Comparison of ENCODE assay signal across 1 cellular context in the genomic region with DNA sequence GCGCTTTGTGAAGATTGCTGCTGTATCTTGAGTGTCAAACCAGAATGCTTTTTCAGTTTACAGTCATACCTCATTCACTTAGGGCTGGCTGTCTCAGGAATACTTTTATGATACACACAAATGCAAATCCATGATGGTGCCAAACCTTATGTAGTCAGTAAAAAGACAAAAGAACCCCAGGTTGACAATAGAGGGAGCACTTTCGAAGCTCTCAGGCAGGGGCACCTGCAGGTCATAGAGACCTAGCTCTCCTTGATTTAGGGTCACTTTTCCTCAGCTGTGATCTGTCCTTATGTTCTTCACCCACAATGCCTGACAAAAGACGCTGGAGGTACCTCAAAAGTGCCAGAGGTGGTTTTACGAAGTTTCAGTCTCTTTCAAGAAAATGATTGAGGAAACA.
TF ChIP-seq lines count a peak whose summit lies in the region.

No MANE protein-coding gene starts in this region.

TF ChIP-seq in SK-N-SH treated with all-trans-retinoic acid at 6 μM for 48 hours, 23 proteins besides CTCF, POLR2A, EP300 and RAD21 (continued from another document):
- TF ChIP-seq, protein P1, sequence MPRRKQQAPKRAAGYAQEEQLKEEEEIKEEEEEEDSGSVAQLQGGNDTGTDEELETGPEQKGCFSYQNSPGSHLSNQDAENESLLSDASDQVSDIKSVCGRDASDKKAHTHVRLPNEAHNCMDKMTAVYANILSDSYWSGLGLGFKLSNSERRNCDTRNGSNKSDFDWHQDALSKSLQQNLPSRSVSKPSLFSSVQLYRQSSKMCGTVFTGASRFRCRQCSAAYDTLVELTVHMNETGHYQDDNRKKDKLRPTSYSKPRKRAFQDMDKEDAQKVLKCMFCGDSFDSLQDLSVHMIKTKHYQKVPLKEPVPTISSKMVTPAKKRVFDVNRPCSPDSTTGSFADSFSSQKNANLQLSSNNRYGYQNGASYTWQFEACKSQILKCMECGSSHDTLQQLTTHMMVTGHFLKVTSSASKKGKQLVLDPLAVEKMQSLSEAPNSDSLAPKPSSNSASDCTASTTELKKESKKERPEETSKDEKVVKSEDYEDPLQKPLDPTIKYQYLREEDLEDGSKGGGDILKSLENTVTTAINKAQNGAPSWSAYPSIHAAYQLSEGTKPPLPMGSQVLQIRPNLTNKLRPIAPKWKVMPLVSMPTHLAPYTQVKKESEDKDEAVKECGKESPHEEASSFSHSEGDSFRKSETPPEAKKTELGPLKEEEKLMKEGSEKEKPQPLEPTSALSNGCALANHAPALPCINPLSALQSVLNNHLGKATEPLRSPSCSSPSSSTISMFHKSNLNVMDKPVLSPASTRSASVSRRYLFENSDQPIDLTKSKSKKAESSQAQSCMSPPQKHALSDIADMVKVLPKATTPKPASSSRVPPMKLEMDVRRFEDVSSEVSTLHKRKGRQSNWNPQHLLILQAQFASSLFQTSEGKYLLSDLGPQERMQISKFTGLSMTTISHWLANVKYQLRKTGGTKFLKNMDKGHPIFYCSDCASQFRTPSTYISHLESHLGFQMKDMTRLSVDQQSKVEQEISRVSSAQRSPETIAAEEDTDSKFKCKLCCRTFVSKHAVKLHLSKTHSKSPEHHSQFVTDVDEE (CRISPR knock-in tag; IDR thresholded peaks at IDR 0.05), result no peak
- TF ChIP-seq ISL1 (CRISPR knock-in tag; IDR thresholded peaks at IDR 0.05) (no peak), ESRRG (CRISPR knock-in tag; IDR thresholded peaks at IDR 0.05) (no peak), PPARA (CRISPR knock-in tag; IDR thresholded peaks at IDR 0.05; ENCODE audit: borderline replicate concordance) (no peak), ZNF8 (CRISPR knock-in tag; IDR thresholded peaks at IDR 0.05) (no peak), TOX (CRISPR knock-in tag; IDR thresholded peaks at IDR 0.05; ENCODE audit: borderline replicate concordance) (no peak), ZNF565 (CRISPR knock-in tag; conservative IDR thresholded peaks at IDR 0.05; ENCODE audit: low read depth) (no peak)
